ENCODE assay signal across 9 cellular contexts in genomic region chr10:114825513-114826253, GRCh38. TPM values are rescaled to one million over a fixed set of nuclear protein-coding genes. Genes with fewer than 3 reads are reported as not detected.
DNase-seq lines count a peak whose midpoint lies in the region; ATAC-seq and TF ChIP-seq lines count a peak whose summit lies in the region.
"Had no signal": no experiment of that assay in that cellular context is flagged by ENCODE, and none has a peak within 500 bp of the region (broad histone marks: within the 10 kb centered on the region; RNA-seq: fewer than 3 reads in every experiment).

No MANE protein-coding gene starts in this region.

- H3K27me3 ChIP-seq in suprapubic skin: no peaks in the 10 kb centered on the region

- TF ChIP-seq EP300 in suprapubic skin (IDR thresholded peaks at IDR 0.05): no peak

- no peak overlapping the region for H3K4me3 ChIP-seq in suprapubic skin

- H3K9me3 ChIP-seq in suprapubic skin: no peaks in the 10 kb centered on the region

- WGBS in suprapubic skin: 40% methylated on average over 4 of the region's 4 CpGs

- no peak for TF ChIP-seq POLR2A in suprapubic skin (IDR thresholded peaks at IDR 0.05)

- peaks cover 47% of the 10 kb centered on the region for H3K4me1 ChIP-seq in suprapubic skin

- H3K27ac ChIP-seq in suprapubic skin: peak overlapping the region; percentile 58
- H3K27ac ChIP-seq: KMS-11 had no signal

- in situ Hi-C loops in Caki2 (cut with HindIII; ENCODE audit: low pct_unique_long_range_greater_than_20kb, low sequenced_read_pairs): no loop called here

- no peak for TF ChIP-seq CTCF in suprapubic skin (IDR thresholded peaks at IDR 0.05)

- DNase-seq in Caki2 (ENCODE audit: low read depth): peak; percentile 93
- peak; percentile 82 for DNase-seq in dedifferentiated amniotic fluid mesenchymal stem cell (ENCODE audit: extremely low spot score)
- no peak for DNase-seq in suprapubic skin (ENCODE audit: low spot score in 2 of 2)
- DNase-seq in GDM1 (lab: John Stamatoyannopoulos, UW): no peak
- no peak for DNase-seq in HUDEP-2 (lab: John Stamatoyannopoulos, UW; ENCODE audit: unreplicated experiment in 76 of 76)
- no peak for DNase-seq in sciatic nerve (ENCODE audit: low spot score)

- intact Hi-C loops in sciatic nerve (cut with DNase I): no loop called here

- ATAC-seq in GM19452 (IDR thresholded peaks at IDR 0.05; ENCODE audit: unreplicated experiment) (peak; percentile 40), HG03432 (IDR thresholded peaks at IDR 0.05; ENCODE audit: unreplicated experiment) (peak; percentile 58), sciatic nerve (no peak)

- H3K36me3 ChIP-seq in suprapubic skin: no peaks in the 10 kb centered on the region

RNA-seq across cellular contexts. Expression of gene FHIP2A, which starts 4.1 kb away (rescaled TPM):
- 10.2 and 11.8 TPM in 2 replicates for total RNA-seq in Caki2 (2014; rRNA removed; shearing (Covaris generic); ENCODE audit: low replicate concordance)
- total RNA-seq in suprapubic skin (10 to 100 TPM; 12.6 to 62.0 (median 17.4) TPM), sciatic nerve (44.8 TPM)

Comparison
In these comparisons a context has a peak if more than half of its experiments do, and no peak if none do; other contexts are left out.
1. DNase-seq: peak in Caki2 (single experiment) and dedifferentiated amniotic fluid mesenchymal stem cell (single experiment); none in suprapubic skin (0 of 2), GDM1 (single experiment), HUDEP-2 (0 of 76) and sciatic nerve (single experiment).